ENCODE assay signal across 27 cellular contexts in genomic region chr9:132838291-132838690, GRCh38. TPM values are rescaled to one million over a fixed set of nuclear protein-coding genes. Genes with fewer than 3 reads are reported as not detected.
A peak's percentile ranks its signal among the peaks of the same experiment; 100 is the strongest.
DNase-seq lines count a peak whose midpoint lies in the region; ATAC-seq and TF ChIP-seq lines count a peak whose summit lies in the region.
"Had no signal": no experiment of that assay in that cellular context is flagged by ENCODE, and none has a peak within 500 bp of the region (broad histone marks: within the 10 kb centered on the region; RNA-seq: fewer than 3 reads in every experiment).

No MANE protein-coding gene starts in this region.

- no peaks in the 10 kb centered on the region for H3K9me3 Mint-ChIP-seq in chondrocyte (ENCODE audit: low read depth)
- H3K9me3 Mint-ChIP-seq: CD4-positive, alpha-beta memory T cell; CD4-positive, CD25-positive, alpha-beta regulatory T cell; CD8-positive, alpha-beta memory T cell had no signal

- H3K36me3 Mint-ChIP-seq in chondrocyte (ENCODE audit: low read depth) = peaks cover 2% of the 10 kb centered on the region
- H3K36me3 Mint-ChIP-seq: CD14-positive monocyte; CD4-positive, alpha-beta memory T cell; CD4-positive, CD25-positive, alpha-beta regulatory T cell; CD8-positive, alpha-beta memory T cell had no signal

- no peak overlapping the region for H3K27ac ChIP-seq in heart right ventricle
- H3K27ac ChIP-seq in upper lobe of right lung = no peak overlapping the region
- H3K27ac ChIP-seq: BLaER1 had no signal

- H3K27me3 ChIP-seq in heart right ventricle = no peaks in the 10 kb centered on the region
- H3K27me3 ChIP-seq in upper lobe of right lung = no peaks in the 10 kb centered on the region
- H3K27me3 ChIP-seq: BE2C, BLaER1 had no signal

- DNase-seq in cardiac septum (ENCODE audit: low spot score) (peak; percentile 27), heart right ventricle (no peak), chondrocyte (ENCODE audit: low spot score) (peak; percentile 30), sciatic nerve (ENCODE audit: low spot score) (peak; percentile 8), upper lobe of right lung (peak; percentile 6), dermis blood vessel endothelial cell (no peak), SW480 (ENCODE audit: low spot score) (no peak)
- DNase-seq: 8988T; ACHN; BE2C; C1 segment of cervical spinal cord; CD4-positive, alpha-beta memory T cell; CD4-positive, CD25-positive, alpha-beta regulatory T cell; CD8-positive, alpha-beta memory T cell; COR-L47; DMS 273 treated with DMSO at 0.1 percent for 48 hours; DMS153; DMS53; DMS79; DND-41; EL; GDM1 had no signal

- ATAC-seq in heart right ventricle (no peak), sciatic nerve (no peak), upper lobe of right lung (no peak), GM21786 (IDR thresholded peaks at IDR 0.05; ENCODE audit: unreplicated experiment) (no peak)
- ATAC-seq: GM12878 had no signal

- WGBS in heart right ventricle, 2 donors = 89 to 96% methylated on average over 4 of the region's 4 CpGs

- peaks cover 3% of the 10 kb centered on the region for H3K4me1 Mint-ChIP-seq in chondrocyte (ENCODE audit: low read depth)
- H3K4me1 Mint-ChIP-seq: CD14-positive monocyte; CD4-positive, CD25-positive, alpha-beta regulatory T cell; CD8-positive, alpha-beta memory T cell had no signal

- peaks cover 7% of the 10 kb centered on the region for H3K27me3 Mint-ChIP-seq in chondrocyte (ENCODE audit: low read depth)

- H3K9me3 ChIP-seq in heart right ventricle (no peaks in the 10 kb centered on the region), upper lobe of right lung (no peaks in the 10 kb centered on the region)
- H3K9me3 ChIP-seq: BE2C, BLaER1 had no signal

- no peak overlapping the region for H3K4me3 Mint-ChIP-seq in chondrocyte (ENCODE audit: unreplicated experiment)
- H3K4me3 Mint-ChIP-seq: CD14-positive monocyte; CD4-positive, alpha-beta memory T cell; CD4-positive, CD25-positive, alpha-beta regulatory T cell; CD8-positive, alpha-beta memory T cell had no signal

- intact Hi-C loops in cardiac septum (cut with DNase I) = no loop called here
- intact Hi-C loops in heart right ventricle (cut with DNase I) = no loop called here
- intact Hi-C loops in sciatic nerve (cut with DNase I) = no loop called here
- intact Hi-C loops in upper lobe of right lung (cut with DNase I) = no loop called here

- H3K4me1 ChIP-seq in heart right ventricle = no peaks in the 10 kb centered on the region
- no peaks in the 10 kb centered on the region for H3K4me1 ChIP-seq in upper lobe of right lung

- no peak overlapping the region for H3K4me3 ChIP-seq in heart right ventricle
- no peak overlapping the region for H3K4me3 ChIP-seq in upper lobe of right lung
- H3K4me3 ChIP-seq: BLaER1, GM12878 had no signal

- no peak for TF ChIP-seq CTCF in heart right ventricle (IDR thresholded peaks at IDR 0.05)
- TF ChIP-seq CTCF in chondrocyte (IDR thresholded peaks at IDR 0.05) = no peak
- no peak for TF ChIP-seq CTCF in upper lobe of right lung (IDR thresholded peaks at IDR 0.05)

- no peaks in the 10 kb centered on the region for H3K36me3 ChIP-seq in heart right ventricle
- no peaks in the 10 kb centered on the region for H3K36me3 ChIP-seq in upper lobe of right lung
- H3K36me3 ChIP-seq: BE2C, BLaER1 had no signal

- H3K27ac Mint-ChIP-seq in chondrocyte (ENCODE audit: unreplicated experiment) = no peak overlapping the region
- H3K27ac Mint-ChIP-seq: CD14-positive monocyte; CD4-positive, alpha-beta memory T cell had no signal

RNA-seq across cellular contexts. Expression of gene AK8, which starts 39.8 kb away (rescaled TPM):
- 0.13 TPM for total RNA-seq in cardiac septum
- 1 to 10 TPM in 1 of 10 donors, under 1 TPM in 4, not detected in 5; 0.15 to 1.0 (median 0.26) TPM for total RNA-seq in heart right ventricle
- polyA plus RNA-seq in heart right ventricle = under 1 TPM in 1 of 2 donors, not detected in 1; 0.09 TPM
- 0.22 to 1.5 TPM (median 0.33 TPM) in 3 replicates for total RNA-seq in chondrocyte
- 1.6 TPM for total RNA-seq in sciatic nerve
- total RNA-seq in upper lobe of right lung = 0.55 TPM
- 0.09 TPM in 1 of 2 replicates, not detected in the other for total RNA-seq in dermis blood vessel endothelial cell
- total RNA-seq: A673; CD4-positive, CD25-positive, alpha-beta regulatory T cell; CD8-positive, alpha-beta memory T cell; GM12878 had no signal
- polyA plus RNA-seq: CD4-positive, alpha-beta memory T cell; CD8-positive, alpha-beta memory T cell had no signal

RNA-seq across cellular contexts. Expression of gene SPACA9, which starts 40.4 kb away (rescaled TPM):
- total RNA-seq in cardiac septum = 5.4 TPM
- total RNA-seq in heart right ventricle = 10 to 100 TPM in 1 of 10 donors, 1 to 10 TPM in 9; 3.4 to 10.1 (median 5.7) TPM
- polyA plus RNA-seq in heart right ventricle = 1 to 10 TPM; 1.7 to 5.5 TPM
- 3.3 to 5.4 TPM (median 3.7 TPM) in 3 replicates for total RNA-seq in chondrocyte
- 9.3 TPM for total RNA-seq in sciatic nerve
- total RNA-seq in upper lobe of right lung = 3.3 TPM
- total RNA-seq in dermis blood vessel endothelial cell = 1.3 and 1.4 TPM in 2 replicates

Comparison
In these comparisons a context has a peak if more than half of its experiments do, and no peak if none do; other contexts are left out.
1. DNase-seq: peak in cardiac septum (single experiment), chondrocyte (single experiment), sciatic nerve (single experiment) and upper lobe of right lung (single experiment); none in heart right ventricle (0 of 2), dermis blood vessel endothelial cell (single experiment) and SW480 (single experiment).